ENCODE assay signal across 9 cellular contexts in the genomic region with DNA sequence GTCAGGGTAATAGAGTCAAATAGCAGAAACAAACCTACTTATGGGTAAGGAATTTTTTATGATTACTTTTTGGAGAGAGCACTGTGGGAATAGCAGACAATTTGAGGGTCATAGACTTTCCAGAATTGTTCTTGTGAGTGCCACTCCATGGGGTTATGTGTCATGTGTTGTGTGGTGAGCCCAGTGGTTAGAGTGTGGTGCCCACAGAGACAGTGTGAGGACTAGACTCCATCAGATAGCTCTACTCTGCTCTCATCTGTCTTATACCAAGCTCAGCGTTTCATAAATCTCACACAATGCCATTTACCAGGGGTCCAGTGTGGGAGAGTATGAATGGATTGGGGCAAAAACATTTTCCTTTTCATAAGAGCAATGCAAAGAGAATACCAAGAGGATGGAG.
"Had no signal": no experiment of that assay in that cellular context is flagged by ENCODE, and none has a peak within 500 bp of the region (broad histone marks: within the 10 kb centered on the region; RNA-seq: fewer than 3 reads in every experiment).

No MANE protein-coding gene starts in this region.

- H2AFZ ChIP-seq: GM23248 had no signal

- H3K4me1 Mint-ChIP-seq: IgD-negative memory B cell had no signal

- DNase-seq: GM23248, GOT3, H7, HFFc6 had no signal

- H3K9ac ChIP-seq: GM23248 had no signal

- H3K9me3 ChIP-seq: HAP-1 had no signal

- H3K4me3 ChIP-seq: GM23248, HAP-1 had no signal

- H3K27ac ChIP-seq: GM23248, HL-60 had no signal

- H3K36me3 Mint-ChIP-seq: IgD-negative memory B cell had no signal

- H3K36me3 ChIP-seq: HAP-1 had no signal

- H3K4me3 Mint-ChIP-seq: HFFc6, IgD-negative memory B cell had no signal

- ATAC-seq: HCT116, HepG2 had no signal

- H3K27ac Mint-ChIP-seq: HFFc6, IgD-negative memory B cell had no signal

- H3K9me3 Mint-ChIP-seq: IgD-negative memory B cell had no signal
